ENCODE assay signal across 8 cellular contexts in the genomic region with DNA sequence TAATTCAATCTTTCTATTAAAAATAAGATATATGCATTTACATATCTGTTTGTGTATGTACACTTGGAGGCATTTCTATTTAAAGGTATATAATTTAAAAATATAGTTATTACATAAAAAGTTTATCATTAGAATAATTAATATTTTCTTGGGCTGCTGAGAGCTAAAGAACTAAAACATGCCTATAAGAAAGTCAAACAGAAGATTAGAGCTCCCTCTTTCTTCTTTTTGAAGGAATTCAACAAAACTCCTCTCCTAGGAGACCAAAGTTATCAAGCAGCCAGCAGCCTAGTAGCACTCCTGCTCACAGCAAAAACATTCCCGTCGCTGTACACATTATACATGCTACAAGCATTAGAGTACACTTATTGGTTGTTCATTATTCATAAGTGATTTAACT.
DNase-seq lines count a peak whose midpoint lies in the region; ATAC-seq and TF ChIP-seq lines count a peak whose summit lies in the region.

No MANE protein-coding gene starts in this region.

- peak; percentile 5 for DNase-seq in DMS114 treated with DMSO at 0.1 percent for 48 hours (lab: John Stamatoyannopoulos, UW; ENCODE audit: unreplicated experiment)
- DNase-seq in LoVo (ENCODE audit: low spot score): peak; percentile 12
- peak; percentile 39 for DNase-seq in astrocyte of the hippocampus (ENCODE audit: low read depth, low spot score)
- peak; percentile 40 for DNase-seq in medulla oblongata (ENCODE audit: extremely low spot score)
- DNase-seq in coronary artery (ENCODE audit: low spot score): no peak
- no peak for DNase-seq in T-helper 9 cell

- TF ChIP-seq CTCF in coronary artery (IDR thresholded peaks at IDR 0.05): no peak

- no peak overlapping the region for H3K4me3 ChIP-seq in coronary artery

- no peak for ATAC-seq in HG03280 (IDR thresholded peaks at IDR 0.05; ENCODE audit: unreplicated experiment)
- no peak for ATAC-seq in HG03095 (IDR thresholded peaks at IDR 0.05; ENCODE audit: unreplicated experiment)

- no peak overlapping the region for H3K27ac ChIP-seq in coronary artery

Comparison
In these comparisons a context has a peak if more than half of its experiments do, and no peak if none do; other contexts are left out.
1. DNase-seq: peak in DMS114 treated with DMSO at 0.1 percent for 48 hours (single experiment), LoVo (single experiment), astrocyte of the hippocampus (single experiment) and medulla oblongata (single experiment); none in coronary artery (single experiment) and T-helper 9 cell (single experiment).